In the genomic region with DNA sequence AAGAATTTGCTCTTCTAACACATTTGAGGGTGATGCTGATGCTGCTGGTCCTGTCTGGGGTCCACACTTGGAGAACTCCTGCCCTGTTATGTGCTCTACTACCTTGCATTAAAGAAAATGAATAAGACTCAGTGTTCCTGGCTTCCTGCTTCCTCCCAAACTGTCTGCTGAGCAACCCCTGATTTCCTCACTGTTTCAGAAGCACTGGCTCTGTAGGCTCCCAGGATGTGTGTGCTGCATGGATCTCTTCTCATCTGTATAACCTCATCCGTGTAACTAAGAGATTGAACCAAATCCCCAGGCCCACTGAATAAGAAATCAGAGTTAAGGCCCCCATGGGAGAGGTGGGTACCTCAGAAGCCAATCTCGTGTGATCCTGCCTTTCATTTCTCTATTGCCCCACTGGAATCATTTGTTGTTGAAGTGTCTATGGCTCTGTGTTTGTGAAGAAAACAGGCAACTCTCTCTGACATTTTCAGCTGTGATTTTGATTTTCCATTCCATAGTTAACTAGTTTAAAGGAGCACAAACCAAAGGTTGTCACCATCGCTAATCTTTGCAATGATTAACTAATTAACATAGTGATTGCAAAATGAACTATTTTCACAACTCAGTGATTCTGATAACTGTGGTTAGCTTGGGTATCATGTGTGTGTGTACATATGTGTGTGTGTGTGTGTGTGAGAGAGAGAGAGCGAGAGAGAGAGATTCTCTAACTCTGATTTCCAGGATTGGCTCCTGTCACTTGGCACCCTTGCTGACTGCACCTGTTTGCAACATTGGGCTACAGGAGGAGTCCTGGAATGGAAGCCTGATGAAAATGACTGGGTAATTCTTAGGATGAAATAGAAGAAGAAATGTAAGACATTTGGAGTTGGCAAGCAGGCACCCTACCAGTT, we compare ENCODE assay signal across 16 cellular contexts.
DNase-seq lines count a peak whose midpoint lies in the region; ATAC-seq, FAIRE-seq and TF ChIP-seq lines count a peak whose summit lies in the region.
"Had no signal": no experiment of that assay in that cellular context is flagged by ENCODE, and none has a peak within 500 bp of the region (broad histone marks: within the 10 kb centered on the region; RNA-seq: fewer than 3 reads in every experiment).

No MANE protein-coding gene starts in this region.

- H3K9me3 ChIP-seq in astrocyte (ENCODE audit: insufficient read depth, low read depth, low read length) (no peaks in the 10 kb centered on the region), gastrocnemius medialis (peaks cover 0 to 8% (median 0%) of the 10 kb centered on the region in 3 donors)
- H3K9me3 ChIP-seq: BLaER1 had no signal

- no peak overlapping the region for H3K9ac ChIP-seq in astrocyte (ENCODE audit: low read length)
- H3K9ac ChIP-seq: BLaER1 had no signal

- H3K4me1 Mint-ChIP-seq in Calu3 (ENCODE audit: low read depth, unreplicated experiment), result peaks cover 31% of the 10 kb centered on the region
- peaks cover 28% of the 10 kb centered on the region for H3K4me1 Mint-ChIP-seq in astrocyte (ENCODE audit: low read depth, unreplicated experiment)

- no peaks in the 10 kb centered on the region for H3K9me3 Mint-ChIP-seq in Calu3 (ENCODE audit: low read depth, unreplicated experiment)
- H3K9me3 Mint-ChIP-seq in astrocyte (ENCODE audit: unreplicated experiment), result no peaks in the 10 kb centered on the region

- TF ChIP-seq CTCF in Calu3 (IDR thresholded peaks at IDR 0.05; ENCODE audit: unreplicated experiment) (no peak), astrocyte (IDR thresholded peaks at IDR 0.05; ENCODE audit: insufficient read depth, low read depth, low read length) (no peak), gastrocnemius medialis (IDR thresholded peaks at IDR 0.05 in 4 of 5, conservative IDR thresholded peaks at IDR 0.05 in 1 of 5) (no peak), GM13977 (IDR thresholded peaks at IDR 0.05; ENCODE audit: extremely low read depth, insufficient read depth, missing control alignments) (no peak)

- peak overlapping the region; percentile 78 for H3K27ac Mint-ChIP-seq in Calu3 (ENCODE audit: unreplicated experiment)
- H3K27ac Mint-ChIP-seq in astrocyte (ENCODE audit: unreplicated experiment), result no peak overlapping the region

- no peaks in the 10 kb centered on the region for H4K20me1 ChIP-seq in astrocyte (ENCODE audit: insufficient read depth, low read length)
- H4K20me1 ChIP-seq: BLaER1 had no signal

- H3K36me3 Mint-ChIP-seq in Calu3 (ENCODE audit: insufficient read depth, unreplicated experiment) (no peaks in the 10 kb centered on the region), astrocyte (ENCODE audit: low read depth, unreplicated experiment) (no peaks in the 10 kb centered on the region)

- no peak overlapping the region for H2AFZ ChIP-seq in astrocyte (ENCODE audit: low read depth, low read length)

- H3K36me3 ChIP-seq in astrocyte (ENCODE audit: insufficient read depth, low read length), result no peaks in the 10 kb centered on the region
- peaks cover 0 to 12% of the 10 kb centered on the region in 2 donors for H3K36me3 ChIP-seq in gastrocnemius medialis
- H3K36me3 ChIP-seq: BLaER1, SJSA1 had no signal

- H3K27me3 Mint-ChIP-seq in Calu3 (ENCODE audit: unreplicated experiment) (no peaks in the 10 kb centered on the region), astrocyte (ENCODE audit: low read depth, unreplicated experiment) (no peaks in the 10 kb centered on the region)

- H3K4me1 ChIP-seq in astrocyte (ENCODE audit: insufficient read depth, low read length) (no peaks in the 10 kb centered on the region), gastrocnemius medialis (peaks cover 15 to 20% of the 10 kb centered on the region in 2 donors)
- H3K4me1 ChIP-seq: BLaER1 had no signal

- ATAC-seq in gastrocnemius medialis, result peak; percentile 84 to 90
- ATAC-seq: GM12878 had no signal

- peak; percentile 13 for FAIRE-seq in astrocyte (lab: Jason Lieb, UNC)
- FAIRE-seq: GM12878 had no signal

- CTCF ChIA-PET in Calu3 (lab: Charles Lee), result no interaction called here

- peak overlapping the region; percentile 49 for H3K4me3 Mint-ChIP-seq in Calu3 (ENCODE audit: low read depth, unreplicated experiment)
- no peak overlapping the region for H3K4me3 Mint-ChIP-seq in astrocyte (ENCODE audit: unreplicated experiment)

- DNase-seq in Calu3 (peak; percentile 9), astrocyte (ENCODE audit: low read depth) (no peak), kidney tubule cell (ENCODE audit: low spot score) (peak; percentile 79), gastrocnemius medialis (peak; percentile 77 to 92), NCI-H1105 (lab: John Stamatoyannopoulos, UW) (no peak), ACHN (no peak), GM13977 (ENCODE audit: low spot score) (no peak)
- DNase-seq: H7, MV-4-11, NCI-H1436 treated with DMSO at 0.1 percent for 48 hours, NCI-H2081 treated with DMSO at 0.1 percent for 48 hours, NCI-H526, OCI-M1 had no signal

- in situ Hi-C loops in gastrocnemius medialis (cut with MboI; ENCODE audit: low sequenced_read_pairs in 4 of 4) (no loop called here), ACHN (cut with HindIII; ENCODE audit: low pct_ligation_motif_present, low pct_unique_long_range_greater_than_20kb, low sequenced_read_pairs) (no loop called here), GM13977 (cut with MboI; ENCODE audit: low pct_unique_long_range_greater_than_20kb, low sequenced_read_pairs, unreplicated experiment) (no loop called here)

- H3K27ac ChIP-seq in astrocyte (ENCODE audit: low read depth, low read length) (no peak overlapping the region), gastrocnemius medialis (peak overlapping the region; percentile 60 to 85 (median 78))
- H3K27ac ChIP-seq: BLaER1, SJSA1 had no signal

- no peak for TF ChIP-seq POLR2A in gastrocnemius medialis (IDR thresholded peaks at IDR 0.05)

- no TSS peak for BruUV-seq in Calu3 (replicated peaks; lab: Mats Ljungman, UMichigan)

- intact Hi-C loops in Calu3 (cut with micrococcal nuclease; ENCODE audit: unreplicated experiment), result no loop called here
- intact Hi-C loops in gastrocnemius medialis (cut with DNase I; ENCODE audit: low total_unique reads), result loop anchor here (5.0 kb wide), 1 partner anchor 92 kb away; no protein-coding TSS in a partner anchor

- no peaks in the 10 kb centered on the region for H3K79me2 ChIP-seq in astrocyte (ENCODE audit: insufficient read depth, low read length)

- H3K4me2 ChIP-seq in astrocyte (ENCODE audit: low read length), result no peak overlapping the region
- H3K4me2 ChIP-seq: BLaER1 had no signal

- no peaks in the 10 kb centered on the region for H3K27me3 ChIP-seq in astrocyte (ENCODE audit: insufficient read depth, low read length)
- no peaks in the 10 kb centered on the region for H3K27me3 ChIP-seq in gastrocnemius medialis
- H3K27me3 ChIP-seq: BLaER1, SJSA1 had no signal

- H3K4me3 ChIP-seq in astrocyte (ENCODE audit: insufficient read depth, low read depth, low read length) (no peak overlapping the region), gastrocnemius medialis (no peak overlapping the region)
- H3K4me3 ChIP-seq: BLaER1, GM12878, SJSA1 had no signal

Comparison
In these comparisons a context has a peak if more than half of its experiments do, and no peak if none do; other contexts are left out.
1. DNase-seq: peak in Calu3 (single experiment), kidney tubule cell (single experiment) and gastrocnemius medialis (2 of 2); none in astrocyte (single experiment), NCI-H1105 (single experiment), ACHN (single experiment) and GM13977 (single experiment).